In genomic region chr12:64801381-64801780, GRCh38 we compare ENCODE assay signal across 14 cellular contexts. TPM values are rescaled to one million over a fixed set of nuclear protein-coding genes. Genes with fewer than 3 reads are reported as not detected.
DNase-seq lines count a peak whose midpoint lies in the region; ATAC-seq and TF ChIP-seq lines count a peak whose summit lies in the region.
"Had no signal": no experiment of that assay in that cellular context is flagged by ENCODE, and none has a peak within 500 bp of the region (broad histone marks: within the 10 kb centered on the region; RNA-seq: fewer than 3 reads in every experiment).

No MANE protein-coding gene starts in this region.

- no peak overlapping the region for H3K4me3 ChIP-seq in HCT116 (replicated peaks in 1 of 2; ENCODE audit: low read depth in 1 of 2, low read length in 2 of 2)
- H3K4me3 ChIP-seq: spleen had no signal

- H3K4me1 ChIP-seq in HCT116 (ENCODE audit: control insufficient read depth in 1 of 2, insufficient read depth in 2 of 2, low read length in 2 of 2) = peaks cover 0 to 9% of the 10 kb centered on the region in 2 experiments; a peak in 2 of 4 replicates

- no peak for TF ChIP-seq POLR2A in HCT116 (IDR thresholded peaks at IDR 0.05; ENCODE audit: borderline replicate concordance, extremely low read depth, insufficient read depth, insufficient read length)

- no peaks in the 10 kb centered on the region; a peak in 1 of 4 replicates for H3K36me3 ChIP-seq in HCT116 (ENCODE audit: control insufficient read depth in 1 of 2, insufficient read depth in 2 of 2, low read length in 2 of 2)
- H3K36me3 ChIP-seq: spleen had no signal

- H3K36me3 Mint-ChIP-seq in activated T-helper 17 cell treated with anti-CD3 and anti-CD28 coated beads, Interleukin-2, amount 50 U/mL, for 72 hours (ENCODE audit: low read depth) = no peaks in the 10 kb centered on the region
- H3K36me3 Mint-ChIP-seq: activated naive CD4-positive, alpha-beta T cell treated with anti-CD3 and anti-CD28 coated beads, Interleukin-2, amount 10 ng/mL, durations not matched to agents 7 days and 5 days had no signal

- no peak overlapping the region for H2AFZ ChIP-seq in HCT116 (ENCODE audit: low read depth, low read length, poor library complexity, severe bottlenecking)

- H3K4me1 Mint-ChIP-seq in activated T-helper 17 cell treated with anti-CD3 and anti-CD28 coated beads, Interleukin-2, amount 50 U/mL, for 72 hours = no peaks in the 10 kb centered on the region
- H3K4me1 Mint-ChIP-seq: activated naive CD4-positive, alpha-beta T cell treated with anti-CD3 and anti-CD28 coated beads, Interleukin-2, amount 10 ng/mL, durations not matched to agents 7 days and 5 days had no signal

- H3K4me3 Mint-ChIP-seq in activated T-helper 17 cell treated with anti-CD3 and anti-CD28 coated beads, Interleukin-2, amount 50 U/mL, for 72 hours = no peak overlapping the region
- H3K4me3 Mint-ChIP-seq: activated naive CD4-positive, alpha-beta T cell treated with anti-CD3 and anti-CD28 coated beads, Interleukin-2, amount 10 ng/mL, durations not matched to agents 7 days and 5 days; effector memory CD8-positive, alpha-beta T cell had no signal

- H3K27ac ChIP-seq in HCT116 (ENCODE audit: low read depth, low read length) = no peak overlapping the region
- H3K27ac ChIP-seq: spleen had no signal

- no peak overlapping the region for H3K27ac Mint-ChIP-seq in activated T-helper 17 cell treated with anti-CD3 and anti-CD28 coated beads, Interleukin-2, amount 50 U/mL, for 72 hours
- H3K27ac Mint-ChIP-seq: activated naive CD4-positive, alpha-beta T cell treated with anti-CD3 and anti-CD28 coated beads, Interleukin-2, amount 10 ng/mL, durations not matched to agents 7 days and 5 days; effector memory CD8-positive, alpha-beta T cell had no signal

- DNase-seq in COLO829 (ENCODE audit: low spot score) (peak; percentile 48), HCT116 (ENCODE audit: low read depth, low spot score) (no peak), iPS-NIHi11 (ENCODE audit: low spot score) (peak; percentile 40), SIG-M5 (lab: John Stamatoyannopoulos, UW) (no peak), occipital lobe (lab: John Stamatoyannopoulos, UW) (no peak)
- DNase-seq: activated CD4-positive, alpha-beta T cell treated with anti-CD3 and anti-CD28 coated beads, Interleukin-2, amount 50 U/mL, for 1 hour; activated naive CD4-positive, alpha-beta T cell treated with anti-CD3 and anti-CD28 coated beads, Interleukin-2, amount 10 ng/mL, durations not matched to agents 7 days and 5 days; effector memory CD8-positive, alpha-beta T cell; NCI-H2029; spleen; stimulated activated CD8-positive, alpha-beta memory T cell treated with anti-CD3 and anti-CD28 coated beads, Interleukin-4, amount 100 ng/mL, for 48 hours had no signal

- no peaks in the 10 kb centered on the region for H3K9me2 ChIP-seq in HCT116 (ENCODE audit: insufficient read depth)

- intact Hi-C loops in HCT116 (cut with micrococcal nuclease) = loop anchor here (5.0 kb wide), 1 partner anchor 321 kb away; the partner anchor contains the start of gene WIF1

- no peaks in the 10 kb centered on the region for H3K9me3 Mint-ChIP-seq in activated T-helper 17 cell treated with anti-CD3 and anti-CD28 coated beads, Interleukin-2, amount 50 U/mL, for 72 hours
- H3K9me3 Mint-ChIP-seq: activated naive CD4-positive, alpha-beta T cell treated with anti-CD3 and anti-CD28 coated beads, Interleukin-2, amount 10 ng/mL, durations not matched to agents 7 days and 5 days; effector memory CD8-positive, alpha-beta T cell had no signal

- H3K27me3 Mint-ChIP-seq in activated T-helper 17 cell treated with anti-CD3 and anti-CD28 coated beads, Interleukin-2, amount 50 U/mL, for 72 hours = peaks cover 29% of the 10 kb centered on the region

- TF ChIP-seq RAD21 in HCT116 (IDR thresholded peaks at IDR 0.05; ENCODE audit: low read depth) = peak; percentile 47; the same call in 1 of the 2 replicates

- peaks cover 10% of the 10 kb centered on the region; the same call in 1 of the 2 replicates for H4K20me1 ChIP-seq in HCT116 (ENCODE audit: insufficient read depth)

- CTCF ChIA-PET in HCT116 (lab: Charles Lee) = interaction anchor here (0.6 to 2.4 kb wide), 27 partner anchors 9 to 1379 kb away, joined by 3 to 25 read pairs (median 6); no protein-coding TSS in a partner anchor

- ATAC-seq in HCT116 (peak; percentile 80), SK-N-SH treated with all-trans-retinoic acid at 6 μM for 48 hours (peak; percentile 87), GM19452 (IDR thresholded peaks at IDR 0.05; ENCODE audit: unreplicated experiment) (no peak)
- no peak for ATAC-seq in activated T-helper 17 cell treated with anti-CD3 and anti-CD28 coated beads, Interleukin-2, amount 50 U/mL, for 72 hours (replicated peaks)

- H3K9ac ChIP-seq in HCT116 (ENCODE audit: low read length) = no peak overlapping the region

- POLR2A ChIA-PET in HCT116 (lab: Charles Lee) = interaction anchor here (1.1 kb wide), 1 partner anchor 21 kb away, joined by 5 read pairs; no protein-coding TSS in a partner anchor

- peaks cover 53% of the 10 kb centered on the region for H3K79me2 ChIP-seq in HCT116 (ENCODE audit: insufficient read depth, low read length)

- RAD21 ChIA-PET in HCT116 (lab: Charles Lee; ENCODE audit: low non-redundant PET in 1 of 2, low total read pairs in 2 of 2, uncharacterized antibody in 2 of 2, unreplicated experiment in 2 of 2) = interaction anchor here in 1 of 2 experiments (1.1 kb wide), 1 partner anchor 266 kb away, joined by 3 read pairs; no protein-coding TSS in a partner anchor

- no peaks in the 10 kb centered on the region for H3K27me3 ChIP-seq in HCT116 (ENCODE audit: insufficient read depth, low read length)

- no TSS peak for BruUV-seq in HCT116 (replicated peaks; lab: Mats Ljungman, UMichigan)

- no peaks in the 10 kb centered on the region for H3K9me3 ChIP-seq in HCT116 (ENCODE audit: control insufficient read depth in 1 of 2, insufficient read depth in 1 of 2, low read depth in 1 of 2, low read length in 2 of 2)
- H3K9me3 ChIP-seq: spleen had no signal

- H3K4me2 ChIP-seq in HCT116 (ENCODE audit: low read length) = no peak overlapping the region

- peak; percentile 57 to 98 (median 70) for TF ChIP-seq CTCF in HCT116 (IDR thresholded peaks at IDR 0.05 in 2 of 3, conservative IDR thresholded peaks at IDR 0.05 in 1 of 3; ENCODE audit: borderline replicate concordance in 1 of 3, insufficient read depth in 1 of 3, low read depth in 2 of 3, low read length in 2 of 3)

TF ChIP-seq in HCT116, 20 proteins besides CTCF, POLR2A, EP300 and RAD21 (continues in another document):
- TF ChIP-seq ZFX (IDR thresholded peaks at IDR 0.05) = no peak
- TF ChIP-seq EGR1 (IDR thresholded peaks at IDR 0.05; ENCODE audit: low read depth) = no peak

TF ChIP-seq in SK-N-SH treated with all-trans-retinoic acid at 6 μM for 48 hours, 23 proteins besides CTCF, POLR2A, EP300 and RAD21:
- no peak for TF ChIP-seq ISL1 (CRISPR knock-in tag; IDR thresholded peaks at IDR 0.05)
- no peak for TF ChIP-seq PPARA (CRISPR knock-in tag; IDR thresholded peaks at IDR 0.05; ENCODE audit: borderline replicate concordance)
- TF ChIP-seq OSR1 (CRISPR knock-in tag; IDR thresholded peaks at IDR 0.05) = no peak
- no peak for TF ChIP-seq ESRRG (CRISPR knock-in tag; IDR thresholded peaks at IDR 0.05)
- no peak for TF ChIP-seq CSDC2 (CRISPR knock-in tag; IDR thresholded peaks at IDR 0.05)
- TF ChIP-seq RARB (CRISPR knock-in tag; IDR thresholded peaks at IDR 0.05) = no peak
- no peak for TF ChIP-seq GLIS3 (CRISPR knock-in tag; IDR thresholded peaks at IDR 0.05)
- TF ChIP-seq, protein P1, sequence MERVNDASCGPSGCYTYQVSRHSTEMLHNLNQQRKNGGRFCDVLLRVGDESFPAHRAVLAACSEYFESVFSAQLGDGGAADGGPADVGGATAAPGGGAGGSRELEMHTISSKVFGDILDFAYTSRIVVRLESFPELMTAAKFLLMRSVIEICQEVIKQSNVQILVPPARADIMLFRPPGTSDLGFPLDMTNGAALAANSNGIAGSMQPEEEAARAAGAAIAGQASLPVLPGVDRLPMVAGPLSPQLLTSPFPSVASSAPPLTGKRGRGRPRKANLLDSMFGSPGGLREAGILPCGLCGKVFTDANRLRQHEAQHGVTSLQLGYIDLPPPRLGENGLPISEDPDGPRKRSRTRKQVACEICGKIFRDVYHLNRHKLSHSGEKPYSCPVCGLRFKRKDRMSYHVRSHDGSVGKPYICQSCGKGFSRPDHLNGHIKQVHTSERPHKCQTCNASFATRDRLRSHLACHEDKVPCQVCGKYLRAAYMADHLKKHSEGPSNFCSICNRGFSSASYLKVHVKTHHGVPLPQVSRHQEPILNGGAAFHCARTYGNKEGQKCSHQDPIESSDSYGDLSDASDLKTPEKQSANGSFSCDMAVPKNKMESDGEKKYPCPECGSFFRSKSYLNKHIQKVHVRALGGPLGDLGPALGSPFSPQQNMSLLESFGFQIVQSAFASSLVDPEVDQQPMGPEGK (CRISPR knock-in tag; IDR thresholded peaks at IDR 0.05; ENCODE audit: borderline replicate concordance) = no peak
- TF ChIP-seq CSRNP3 (CRISPR knock-in tag; IDR thresholded peaks at IDR 0.05) = no peak
- TF ChIP-seq BACH2 (CRISPR knock-in tag; IDR thresholded peaks at IDR 0.05; ENCODE audit: borderline replicate concordance) = no peak
- TF ChIP-seq ZNF8 (CRISPR knock-in tag; IDR thresholded peaks at IDR 0.05) = no peak
- no peak for TF ChIP-seq ZFP30 (CRISPR knock-in tag; IDR thresholded peaks at IDR 0.05)

RNA-seq across cellular contexts. Expression of gene TBC1D30, which starts 23.1 kb away (rescaled TPM):
- total RNA-seq in HCT116 (2021; ENCODE audit: unreplicated experiment) = 24.1 TPM
- 10.9 and 12.5 TPM in 2 replicates for polyA plus RNA-seq in HCT116 (2012)
- under 1 TPM; 0.34 to 0.58 TPM for total RNA-seq in activated T-helper 17 cell treated with anti-CD3 and anti-CD28 coated beads, Interleukin-2, amount 50 U/mL, for 72 hours
- 72.2 TPM for total RNA-seq in occipital lobe

RNA-seq across cellular contexts. Expression of gene GNS, which starts 42.2 kb away (rescaled TPM):
- total RNA-seq in HCT116 (2021; ENCODE audit: unreplicated experiment) (45.7 TPM), occipital lobe (45.9 TPM)
- 27.1 and 28.1 TPM in 2 replicates for polyA plus RNA-seq in HCT116 (2012)
- 10 to 100 TPM; 26.2 to 29.9 TPM for total RNA-seq in activated T-helper 17 cell treated with anti-CD3 and anti-CD28 coated beads, Interleukin-2, amount 50 U/mL, for 72 hours

Comparison
In these comparisons a context has a peak if more than half of its experiments do, and no peak if none do; other contexts are left out.
1. DNase-seq: peak in COLO829 (single experiment) and iPS-NIHi11 (single experiment); none in HCT116 (single experiment), SIG-M5 (single experiment) and occipital lobe (single experiment).
2. ATAC-seq: peak in HCT116 (single experiment) and SK-N-SH treated with all-trans-retinoic acid at 6 μM for 48 hours (single experiment); none in activated T-helper 17 cell treated with anti-CD3 and anti-CD28 coated beads, Interleukin-2, amount 50 U/mL, for 72 hours (single experiment) and GM19452 (single experiment).
3. RNA of gene TBC1D30, which starts 23.1 kb away (total RNA-seq): 72.2 TPM in occipital lobe (single experiment) and 24.1 TPM in HCT116 (single experiment); 0.34 to 0.58 TPM in activated T-helper 17 cell treated with anti-CD3 and anti-CD28 coated beads, Interleukin-2, amount 50 U/mL, for 72 hours; every median in the first group is over 10 times any median in the second.